Comparison of ENCODE assay signal across 29 cellular contexts in genomic region chr7:157977717-157978470, GRCh38.
"Had no signal": no experiment of that assay in that cellular context is flagged by ENCODE, and none has a peak within 500 bp of the region (broad histone marks: within the 10 kb centered on the region; RNA-seq: fewer than 3 reads in every experiment).

No MANE protein-coding gene starts in this region.

- DNase-seq: activated CD4-positive, alpha-beta memory T cell treated with anti-CD3 and anti-CD28 coated beads for 36 hours; activated CD4-positive, alpha-beta T cell treated with anti-CD3 and anti-CD28 coated beads for 48 hours; activated CD8-positive, alpha-beta memory T cell treated with anti-CD3 and anti-CD28 coated beads, Interleukin-2, amount 50 U/mL, for 4 hours; activated naive CD4-positive, alpha-beta T cell; activated T-cell treated with anti-CD3 and anti-CD28 coated beads, Interleukin-2, amount 50 U/mL, for 1 hour; dermis blood vessel endothelial cell; effector CD4-positive, alpha-beta T cell; erythroblast; gastrocnemius medialis; glutamatergic neuron; lower lobe of right lung; mesenchymal stem cell; natural killer cell; pancreas; stimulated activated CD4-positive, alpha-beta T cell treated with anti-CD3 and anti-CD28 coated beads, Interleukin-15, amount 100 ng/mL, for 24 hours; stimulated activated CD4-positive, alpha-beta T cell treated with anti-CD3 and anti-CD28 coated beads, Interleukin-2, amount 100 ng/mL, for 24 hours; stimulated activated naive B cell treated with anti-CD40 and anti-IgM and Interleukin-4, amounts not matched to agents 10 μg/mL and 1 μg/mL and 100 μg/mL, for 72 hours; stomach; thyroid gland; WERI-Rb-1 had no signal

- H3K27ac Mint-ChIP-seq: activated CD4-positive, alpha-beta memory T cell treated with anti-CD3 and anti-CD28 coated beads for 36 hours; activated naive CD4-positive, alpha-beta T cell treated with anti-CD3 and anti-CD28 coated beads, Interleukin-2, amount 50 U/mL, for 72 hours; activated T-helper 1 cell treated with anti-CD3 and anti-CD28 coated beads, Interleukin-12 subunit alpha, Interleukin-12 subunit beta, Interleukin-2, Interleukin-4 antibody, amounts not matched to agents 30 ng/mL and 10 ng/mL and 1 ng/mL, durations not matched to agents 14 hours and 24 hours and 36 hours; natural killer cell; stimulated activated naive B cell treated with anti-CD40 and anti-IgM and Interleukin-4, amounts not matched to agents 10 μg/mL and 1 μg/mL and 100 μg/mL, for 72 hours had no signal

- ATAC-seq: activated CD4-positive, CD25-positive, alpha-beta regulatory T cell treated with anti-CD3 and anti-CD28 coated beads, Interleukin-2, amount 50 U/mL, for 24 hours; activated naive CD4-positive, alpha-beta T cell treated with anti-CD3 and anti-CD28 coated beads, Interleukin-2, amount 50 U/mL, for 72 hours; gastrocnemius medialis; lower lobe of right lung; pancreas; psoas muscle; stimulated activated naive B cell treated with anti-CD40 and anti-IgM and Interleukin-4, amounts not matched to agents 10 μg/mL and 1 μg/mL and 100 μg/mL, for 72 hours had no signal

- H3K27me3 ChIP-seq: gastrocnemius medialis, hepatocyte, pancreas, thyroid gland, upper lobe of left lung had no signal

- H3K9me3 ChIP-seq: gastrocnemius medialis, psoas muscle, thyroid gland had no signal

- H3K27ac ChIP-seq: breast epithelium, gastrocnemius medialis, hepatocyte, lower lobe of right lung, pancreas, psoas muscle, stomach, thyroid gland, upper lobe of left lung, WERI-Rb-1 had no signal

- H2AFZ ChIP-seq: hepatocyte had no signal

- H3K27me3 Mint-ChIP-seq: activated CD4-positive, alpha-beta memory T cell treated with anti-CD3 and anti-CD28 coated beads for 36 hours had no signal

- H3K9me3 Mint-ChIP-seq: central memory CD8-positive, alpha-beta T cell had no signal

- H3K4me1 Mint-ChIP-seq: central memory CD8-positive, alpha-beta T cell; natural killer cell; stimulated activated naive B cell treated with anti-CD40 and anti-IgM and Interleukin-4, amounts not matched to agents 10 μg/mL and 1 μg/mL and 100 μg/mL, for 72 hours had no signal

- H3K36me3 ChIP-seq: breast epithelium, gastrocnemius medialis, lower lobe of right lung, pancreas, stomach, thyroid gland, upper lobe of left lung, WERI-Rb-1 had no signal

- H3K36me3 Mint-ChIP-seq: natural killer cell had no signal

- H3K4me3 Mint-ChIP-seq: activated CD4-positive, alpha-beta memory T cell treated with anti-CD3 and anti-CD28 coated beads for 36 hours; activated T-helper 1 cell treated with anti-CD3 and anti-CD28 coated beads, Interleukin-12 subunit alpha, Interleukin-12 subunit beta, Interleukin-2, Interleukin-4 antibody, amounts not matched to agents 30 ng/mL and 10 ng/mL and 1 ng/mL, durations not matched to agents 14 hours and 24 hours and 36 hours; central memory CD8-positive, alpha-beta T cell; natural killer cell; stimulated activated naive B cell treated with anti-CD40 and anti-IgM and Interleukin-4, amounts not matched to agents 10 μg/mL and 1 μg/mL and 100 μg/mL, for 72 hours had no signal

- H3K4me3 ChIP-seq: breast epithelium, gastrocnemius medialis, hepatocyte, lower lobe of right lung, pancreas, psoas muscle, smooth muscle cell, stomach, thyroid gland, upper lobe of left lung had no signal

- H3K4me2 ChIP-seq: hepatocyte, smooth muscle cell had no signal

- H3K4me1 ChIP-seq: breast epithelium, gastrocnemius medialis, lower lobe of right lung, pancreas, psoas muscle, stomach, thyroid gland, upper lobe of left lung had no signal
